In the genomic region with DNA sequence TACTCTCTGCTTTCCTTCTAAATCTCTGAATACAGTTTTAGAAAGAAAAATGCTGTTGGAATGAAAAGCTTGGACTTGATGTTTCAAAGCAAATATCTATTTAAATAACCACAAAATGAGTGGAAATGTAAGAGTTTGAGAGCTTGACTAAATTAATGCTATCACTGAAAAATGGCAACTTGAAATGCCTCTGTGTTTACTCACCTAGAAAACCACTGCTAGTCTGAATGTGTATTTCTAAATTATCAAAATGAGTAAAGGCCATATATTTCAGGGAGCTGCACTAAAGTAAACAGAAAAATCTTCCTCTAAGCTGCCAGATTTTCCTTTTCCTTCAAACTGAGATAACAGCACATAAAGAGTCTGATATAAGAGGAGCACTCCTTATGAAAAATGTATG, we compare ENCODE assay signal across 19 cellular contexts.
"Had no signal": no experiment of that assay in that cellular context is flagged by ENCODE, and none has a peak within 500 bp of the region (broad histone marks: within the 10 kb centered on the region; RNA-seq: fewer than 3 reads in every experiment).

No MANE protein-coding gene starts in this region.

- ATAC-seq: activated CD8-positive, alpha-beta T cell treated with anti-CD3 and anti-CD28 coated beads for 36 hours; activated T-cell treated with anti-CD3 and anti-CD28 coated beads, Interleukin-2, amount 50 U/mL, for 72 hours; stimulated activated effector memory CD8-positive, alpha-beta T cell treated with anti-CD3 and anti-CD28 coated beads, Interleukin-12 subunit alpha, Interleukin-12 subunit beta, amount 100 ng/mL, for 72 hours had no signal

- H3K4me1 ChIP-seq: parathyroid adenoma had no signal

- H3K4me3 ChIP-seq: coronary artery, hepatocyte, skin epidermis had no signal

- H3K4me1 Mint-ChIP-seq: activated naive CD8-positive, alpha-beta T cell treated with anti-CD3 and anti-CD28 coated beads for 36 hours; neural crest cell; stimulated activated effector memory CD8-positive, alpha-beta T cell treated with anti-CD3 and anti-CD28 coated beads, Interleukin-12 subunit alpha, Interleukin-12 subunit beta, amount 100 ng/mL, for 72 hours had no signal

- DNase-seq: activated CD4-positive, alpha-beta T cell treated with anti-CD3 and anti-CD28 coated beads for 1 hour; activated CD8-positive, alpha-beta memory T cell treated with anti-CD3 and anti-CD28 coated beads, Interleukin-2, amount 50 U/mL, for 4 hours; activated CD8-positive, alpha-beta T cell treated with anti-CD3 and anti-CD28 coated beads for 36 hours; activated gamma-delta T cell treated with Interleukin-2 at 50 U/mL for 16 hours; activated naive CD8-positive, alpha-beta T cell treated with anti-CD3 and anti-CD28 coated beads for 36 hours; activated T-cell treated with anti-CD3 and anti-CD28 coated beads, Interleukin-2, amount 50 U/mL, for 72 hours; aorta; caudate nucleus; effector CD8-positive, alpha-beta T cell; retina; SW 1271; trophoblast cell had no signal

- H3K27ac ChIP-seq: coronary artery, hepatocyte, parathyroid adenoma, skin epidermis had no signal

- H3K9ac ChIP-seq: parathyroid adenoma had no signal

- H3K4me3 Mint-ChIP-seq: activated CD8-positive, alpha-beta T cell treated with anti-CD3 and anti-CD28 coated beads for 36 hours; activated naive CD8-positive, alpha-beta T cell treated with anti-CD3 and anti-CD28 coated beads for 36 hours; activated T-cell treated with anti-CD3 and anti-CD28 coated beads, Interleukin-2, amount 50 U/mL, for 72 hours; neural crest cell; stimulated activated effector memory CD8-positive, alpha-beta T cell treated with anti-CD3 and anti-CD28 coated beads, Interleukin-12 subunit alpha, Interleukin-12 subunit beta, amount 100 ng/mL, for 72 hours; T-helper 2 cell treated with Interferon-gamma antibody and Interleukin-4, amounts not matched to agents 5 μg/mL and 100 μg/mL, for 36 hours had no signal

- H3K27me3 ChIP-seq: hepatocyte had no signal

- H3K27me3 Mint-ChIP-seq: activated CD8-positive, alpha-beta T cell treated with anti-CD3 and anti-CD28 coated beads for 36 hours; activated naive CD8-positive, alpha-beta T cell treated with anti-CD3 and anti-CD28 coated beads for 36 hours had no signal

- H3K4me2 ChIP-seq: hepatocyte had no signal

- H2AFZ ChIP-seq: hepatocyte, parathyroid adenoma had no signal

- H3K27ac Mint-ChIP-seq: activated CD8-positive, alpha-beta T cell treated with anti-CD3 and anti-CD28 coated beads for 36 hours; activated naive CD8-positive, alpha-beta T cell treated with anti-CD3 and anti-CD28 coated beads for 36 hours; activated T-cell treated with anti-CD3 and anti-CD28 coated beads, Interleukin-2, amount 50 U/mL, for 72 hours; stimulated activated effector memory CD8-positive, alpha-beta T cell treated with anti-CD3 and anti-CD28 coated beads, Interleukin-12 subunit alpha, Interleukin-12 subunit beta, amount 100 ng/mL, for 72 hours; T-helper 2 cell treated with Interferon-gamma antibody and Interleukin-4, amounts not matched to agents 5 μg/mL and 100 μg/mL, for 36 hours had no signal

- H3K9me3 Mint-ChIP-seq: activated CD8-positive, alpha-beta T cell treated with anti-CD3 and anti-CD28 coated beads for 36 hours; activated naive CD8-positive, alpha-beta T cell treated with anti-CD3 and anti-CD28 coated beads for 36 hours; activated T-cell treated with anti-CD3 and anti-CD28 coated beads, Interleukin-2, amount 50 U/mL, for 72 hours; neural crest cell; stimulated activated effector memory CD8-positive, alpha-beta T cell treated with anti-CD3 and anti-CD28 coated beads, Interleukin-12 subunit alpha, Interleukin-12 subunit beta, amount 100 ng/mL, for 72 hours; T-helper 2 cell treated with Interferon-gamma antibody and Interleukin-4, amounts not matched to agents 5 μg/mL and 100 μg/mL, for 36 hours had no signal
